Comparison of ENCODE assay signal across 12 cellular contexts in genomic region chr4:119525005-119525749, GRCh38.
DNase-seq lines count a peak whose midpoint lies in the region; ATAC-seq, FAIRE-seq and TF ChIP-seq lines count a peak whose summit lies in the region.
"Had no signal": no experiment of that assay in that cellular context is flagged by ENCODE, and none has a peak within 500 bp of the region (broad histone marks: within the 10 kb centered on the region; RNA-seq: fewer than 3 reads in every experiment).

No MANE protein-coding gene starts in this region.

- no peaks in the 10 kb centered on the region for H4K20me1 ChIP-seq in GM23338 (replicated peaks; ENCODE audit: insufficient read depth)

- no peak overlapping the region for H3K4me2 ChIP-seq in GM23338

- DNase-seq in HTR-8/SVneo (ENCODE audit: insufficient read length, low spot score) (peak; percentile 15), bronchial epithelial cell (ENCODE audit: low read depth) (peak; percentile 79), kidney glomerular epithelial cell (lab: John Stamatoyannopoulos, UW) (peak; percentile 73), vagina (ENCODE audit: extremely low spot score in 2 of 2) (no peak), GM23338 (ENCODE audit: low spot score) (no peak), progenitor cell of endocrine pancreas (ENCODE audit: low spot score, unreplicated experiment) (no peak), NK-92 (lab: John Stamatoyannopoulos, UW; ENCODE audit: unreplicated experiment) (no peak)
- DNase-seq: activated T-cell treated with anti-CD3 and anti-CD28 coated beads for 4 hours, GDM1, left cardiac atrium, NCI-H1436, posterior cingulate gyrus had no signal

- intact Hi-C loops in vagina (cut with DNase I), result no loop called here

- H3K9me2 ChIP-seq in GM23338 (ENCODE audit: insufficient read depth), result no peaks in the 10 kb centered on the region

- TF ChIP-seq POLR2A in vagina (IDR thresholded peaks at IDR 0.05), result no peak

- no peaks in the 10 kb centered on the region for H3K27me3 Mint-ChIP-seq in GM23338 (ENCODE audit: insufficient read depth, low read depth, poor library complexity)
- no peaks in the 10 kb centered on the region for H3K27me3 Mint-ChIP-seq in progenitor cell of endocrine pancreas

- no peaks in the 10 kb centered on the region for H3K9me3 ChIP-seq in vagina

- no peaks in the 10 kb centered on the region for H3K79me2 ChIP-seq in GM23338 (replicated peaks; ENCODE audit: insufficient read depth)

- H3K36me3 Mint-ChIP-seq in GM23338 (ENCODE audit: low read depth) (0 out of 3 replicates have a peak, but pooled peaks cover 3% of the 10 kb centered on the region), progenitor cell of endocrine pancreas (ENCODE audit: insufficient read depth) (peaks cover 14% of the 10 kb centered on the region)

- H3K27ac ChIP-seq in vagina, result peak overlapping the region; percentile 46
- H3K27ac ChIP-seq in GM23338 (ENCODE audit: low read depth), result no peak overlapping the region

- no peak for ATAC-seq in GM23338

- no peak overlapping the region for H3K4me3 Mint-ChIP-seq in GM23338
- H3K4me3 Mint-ChIP-seq in progenitor cell of endocrine pancreas (ENCODE audit: low read depth), result no peak overlapping the region

- TF ChIP-seq CTCF in bronchial epithelial cell (IDR thresholded peaks at IDR 0.05; ENCODE audit: insufficient read depth, low read length, severe bottlenecking) (no peak), vagina (IDR thresholded peaks at IDR 0.05) (no peak), GM23338 (conservative IDR thresholded peaks at IDR 0.05; ENCODE audit: low read depth in 2 of 2) (no peak), progenitor cell of endocrine pancreas (IDR thresholded peaks at IDR 0.05; ENCODE audit: unreplicated experiment) (no peak)

- no peaks in the 10 kb centered on the region for H3K36me3 ChIP-seq in bronchial epithelial cell (ENCODE audit: control insufficient read depth, insufficient read depth, low read length)
- H3K36me3 ChIP-seq in vagina, result peaks cover 0 to 10% of the 10 kb centered on the region in 2 donors
- 0 out of 2 replicates have a peak, but pooled peaks cover 2% of the 10 kb centered on the region for H3K36me3 ChIP-seq in GM23338 (ENCODE audit: insufficient read depth)

- no peak overlapping the region for H3K4me3 ChIP-seq in bronchial epithelial cell (ENCODE audit: low read depth, low read length)
- H3K4me3 ChIP-seq in vagina, result no peak overlapping the region
- no peak overlapping the region for H3K4me3 ChIP-seq in GM23338

- H3K27me3 ChIP-seq in bronchial epithelial cell (ENCODE audit: control insufficient read depth, insufficient read depth, low read length) (no peaks in the 10 kb centered on the region), vagina (no peaks in the 10 kb centered on the region), GM23338 (ENCODE audit: insufficient read depth) (no peaks in the 10 kb centered on the region)

- no peak overlapping the region for H2AFZ ChIP-seq in GM23338

- no peaks in the 10 kb centered on the region for H3F3A ChIP-seq in GM23338 (replicated peaks; ENCODE audit: low read depth)

- no peaks in the 10 kb centered on the region for H3K9me3 Mint-ChIP-seq in GM23338
- no peaks in the 10 kb centered on the region for H3K9me3 Mint-ChIP-seq in progenitor cell of endocrine pancreas (ENCODE audit: low read depth)

- H3K4me1 ChIP-seq in vagina (peaks cover 19% of the 10 kb centered on the region), GM23338 (ENCODE audit: insufficient read depth) (peaks cover 21% of the 10 kb centered on the region)

- FAIRE-seq in HTR-8/SVneo (lab: Jason Lieb, UNC) (peak; percentile 59), bronchial epithelial cell (lab: Jason Lieb, UNC) (no peak)

- H3K4me1 Mint-ChIP-seq in GM23338, result peaks cover 23% of the 10 kb centered on the region
- peaks cover 1% of the 10 kb centered on the region for H3K4me1 Mint-ChIP-seq in progenitor cell of endocrine pancreas (ENCODE audit: low read depth)

- H3K27ac Mint-ChIP-seq in GM23338 (no peak overlapping the region; the same call in 1 of the 2 replicates), progenitor cell of endocrine pancreas (no peak overlapping the region)

TF ChIP-seq in GM23338, 12 proteins besides CTCF, POLR2A, EP300 and RAD21:
- TF ChIP-seq STAT1 (IDR thresholded peaks at IDR 0.05; ENCODE audit: unreplicated experiment) (no peak), EZH2 (IDR thresholded peaks at IDR 0.05; ENCODE audit: low read depth, unreplicated experiment) (no peak), NANOG (IDR thresholded peaks at IDR 0.05; ENCODE audit: borderline replicate concordance) (no peak), ZNF331 (CRISPR knock-in tag; IDR thresholded peaks at IDR 0.05; ENCODE audit: low read depth) (no peak), JUNB (IDR thresholded peaks at IDR 0.05; ENCODE audit: unreplicated experiment) (no peak), ETS1 (IDR thresholded peaks at IDR 0.05) (no peak)
- TF ChIP-seq, protein P1, sequence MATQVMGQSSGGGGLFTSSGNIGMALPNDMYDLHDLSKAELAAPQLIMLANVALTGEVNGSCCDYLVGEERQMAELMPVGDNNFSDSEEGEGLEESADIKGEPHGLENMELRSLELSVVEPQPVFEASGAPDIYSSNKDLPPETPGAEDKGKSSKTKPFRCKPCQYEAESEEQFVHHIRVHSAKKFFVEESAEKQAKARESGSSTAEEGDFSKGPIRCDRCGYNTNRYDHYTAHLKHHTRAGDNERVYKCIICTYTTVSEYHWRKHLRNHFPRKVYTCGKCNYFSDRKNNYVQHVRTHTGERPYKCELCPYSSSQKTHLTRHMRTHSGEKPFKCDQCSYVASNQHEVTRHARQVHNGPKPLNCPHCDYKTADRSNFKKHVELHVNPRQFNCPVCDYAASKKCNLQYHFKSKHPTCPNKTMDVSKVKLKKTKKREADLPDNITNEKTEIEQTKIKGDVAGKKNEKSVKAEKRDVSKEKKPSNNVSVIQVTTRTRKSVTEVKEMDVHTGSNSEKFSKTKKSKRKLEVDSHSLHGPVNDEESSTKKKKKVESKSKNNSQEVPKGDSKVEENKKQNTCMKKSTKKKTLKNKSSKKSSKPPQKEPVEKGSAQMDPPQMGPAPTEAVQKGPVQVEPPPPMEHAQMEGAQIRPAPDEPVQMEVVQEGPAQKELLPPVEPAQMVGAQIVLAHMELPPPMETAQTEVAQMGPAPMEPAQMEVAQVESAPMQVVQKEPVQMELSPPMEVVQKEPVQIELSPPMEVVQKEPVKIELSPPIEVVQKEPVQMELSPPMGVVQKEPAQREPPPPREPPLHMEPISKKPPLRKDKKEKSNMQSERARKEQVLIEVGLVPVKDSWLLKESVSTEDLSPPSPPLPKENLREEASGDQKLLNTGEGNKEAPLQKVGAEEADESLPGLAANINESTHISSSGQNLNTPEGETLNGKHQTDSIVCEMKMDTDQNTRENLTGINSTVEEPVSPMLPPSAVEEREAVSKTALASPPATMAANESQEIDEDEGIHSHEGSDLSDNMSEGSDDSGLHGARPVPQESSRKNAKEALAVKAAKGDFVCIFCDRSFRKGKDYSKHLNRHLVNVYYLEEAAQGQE (IDR thresholded peaks at IDR 0.05; ENCODE audit: unreplicated experiment), result no peak
TF ChIP-seq in GM23338: peak in this region for 0.

Comparison
In these comparisons a context has a peak if more than half of its experiments do, and no peak if none do; other contexts are left out.
1. DNase-seq: peak in HTR-8/SVneo (single experiment), bronchial epithelial cell (single experiment) and kidney glomerular epithelial cell (single experiment); none in vagina (0 of 2), GM23338 (single experiment), progenitor cell of endocrine pancreas (single experiment) and NK-92 (single experiment).